Comparison of ENCODE assay signal across 16 cellular contexts in the genomic region with DNA sequence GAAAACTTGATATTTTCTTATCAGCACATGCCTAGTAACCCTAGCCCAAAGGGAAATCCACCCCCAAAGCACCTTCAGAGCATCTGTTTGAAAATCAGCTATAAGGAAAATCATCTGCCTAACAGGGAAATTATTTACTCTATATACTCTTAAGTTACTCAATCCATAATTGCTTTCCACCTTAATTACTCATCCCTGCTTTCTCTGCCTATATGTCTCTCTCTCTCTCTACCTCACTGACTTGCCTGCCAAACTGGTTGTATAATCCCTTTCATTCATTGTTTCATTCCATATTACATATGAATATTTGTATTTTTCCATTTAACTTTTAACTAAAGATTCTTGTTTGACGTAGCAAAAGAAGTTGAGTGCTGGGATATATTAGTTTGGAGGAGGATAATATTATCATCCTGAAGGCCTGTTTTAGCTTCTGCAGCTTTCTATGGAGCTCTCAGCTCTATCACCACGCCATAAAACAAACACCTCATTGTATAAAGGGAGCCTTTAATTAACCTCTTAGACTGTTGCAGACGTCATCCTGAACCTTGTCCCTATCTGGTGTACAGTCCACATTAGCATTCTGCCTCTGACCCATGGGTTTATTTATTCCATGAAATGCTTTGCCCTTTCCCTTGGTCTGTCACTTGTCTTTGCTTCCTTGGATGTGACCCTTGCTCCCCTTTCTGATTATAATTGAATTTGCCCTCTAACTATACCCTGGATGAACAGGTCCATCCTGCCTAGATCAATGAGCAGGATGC.
DNase-seq lines count a peak whose midpoint lies in the region; ATAC-seq and TF ChIP-seq lines count a peak whose summit lies in the region.
"Had no signal": no experiment of that assay in that cellular context is flagged by ENCODE, and none has a peak within 500 bp of the region (broad histone marks: within the 10 kb centered on the region; RNA-seq: fewer than 3 reads in every experiment).

No MANE protein-coding gene starts in this region.

- no peaks in the 10 kb centered on the region for H3K79me2 ChIP-seq in hepatocyte

- no peaks in the 10 kb centered on the region for H3K36me3 Mint-ChIP-seq in progenitor cell of endocrine pancreas (ENCODE audit: insufficient read depth)

- H3K27me3 Mint-ChIP-seq in progenitor cell of endocrine pancreas, result peaks cover 15% of the 10 kb centered on the region

- WGBS in hepatocyte (ENCODE audit: low lambda C conversion rate, missing lambda C conversion rate), result 57% methylated on average over 3 of the region's 3 CpGs

- no peaks in the 10 kb centered on the region for H3K9me3 Mint-ChIP-seq in progenitor cell of endocrine pancreas (ENCODE audit: low read depth)

- H3K9me3 ChIP-seq in Peyer's patch, result no peaks in the 10 kb centered on the region
- no peaks in the 10 kb centered on the region for H3K9me3 ChIP-seq in hepatocyte (ENCODE audit: low read depth)
- H3K9me3 ChIP-seq in neutrophil, result no peaks in the 10 kb centered on the region
- H3K9me3 ChIP-seq: SJSA1 had no signal

- peak; percentile 19 for DNase-seq in NCI-H510A treated with DMSO at 0.1 percent for 48 hours (lab: John Stamatoyannopoulos, UW)
- no peak for DNase-seq in NCI-H510A (lab: John Stamatoyannopoulos, UW)
- peak in 1 of 3 donors; percentile 64 for DNase-seq in Peyer's patch
- peak; percentile 32 for DNase-seq in hepatocyte (ENCODE audit: low spot score)
- DNase-seq in activated CD4-positive, alpha-beta T cell treated with anti-CD3 and anti-CD28 coated beads, Interleukin-2, amount 50 U/mL, for 48 hours, result no peak
- DNase-seq in progenitor cell of endocrine pancreas (ENCODE audit: low spot score, unreplicated experiment), result no peak
- DNase-seq: C1 segment of cervical spinal cord, Karpas-422, MM.1S, NCI-H2081 treated with DMSO at 0.1 percent for 48 hours, NCI-H524 treated with DMSO at 0.1 percent for 48 hours, PC-9, SW 1271 had no signal

- H3K4me3 Mint-ChIP-seq in progenitor cell of endocrine pancreas (ENCODE audit: low read depth), result no peak overlapping the region

- H3K4me1 ChIP-seq in Peyer's patch (no peaks in the 10 kb centered on the region), hepatocyte (ENCODE audit: insufficient read depth) (no peaks in the 10 kb centered on the region), neutrophil (ENCODE audit: control insufficient read depth in 1 of 2, insufficient read depth in 1 of 2, low read depth in 1 of 2, low read length in 1 of 2) (peaks cover 78 to 80% of the 10 kb centered on the region in 2 experiments)
- H3K4me1 ChIP-seq: SJSA1 had no signal

- no peak overlapping the region for H3K27ac Mint-ChIP-seq in progenitor cell of endocrine pancreas

- H3K9me2 ChIP-seq in hepatocyte (replicated peaks; ENCODE audit: insufficient read depth), result no peaks in the 10 kb centered on the region

- no peaks in the 10 kb centered on the region for H3K36me3 ChIP-seq in Peyer's patch
- H3K36me3 ChIP-seq in hepatocyte (replicated peaks; ENCODE audit: insufficient read depth, low read depth), result no peaks in the 10 kb centered on the region
- H3K36me3 ChIP-seq in neutrophil, result no peaks in the 10 kb centered on the region
- H3K36me3 ChIP-seq: SJSA1 had no signal

- no peaks in the 10 kb centered on the region for H3K4me1 Mint-ChIP-seq in progenitor cell of endocrine pancreas (ENCODE audit: low read depth)

- peak overlapping the region in 3 of 4 donors; percentile 12 to 81 (median 54) for H3K27ac ChIP-seq in Peyer's patch
- peak overlapping the region; percentile 26 for H3K27ac ChIP-seq in hepatocyte
- H3K27ac ChIP-seq in neutrophil, result peak overlapping the region; percentile 64
- H3K27ac ChIP-seq: PC-9, SJSA1 had no signal

- H2AFZ ChIP-seq in hepatocyte, result no peak overlapping the region
- H2AFZ ChIP-seq: PC-9 had no signal

- TF ChIP-seq CTCF in Peyer's patch (IDR thresholded peaks at IDR 0.05) (no peak), hepatocyte (IDR thresholded peaks at IDR 0.05; ENCODE audit: poor library complexity) (no peak), neutrophil (IDR thresholded peaks at IDR 0.05) (no peak), progenitor cell of endocrine pancreas (IDR thresholded peaks at IDR 0.05; ENCODE audit: unreplicated experiment) (no peak)

- no peak overlapping the region for H3K4me3 ChIP-seq in Peyer's patch
- no peak overlapping the region for H3K4me3 ChIP-seq in hepatocyte
- H3K4me3 ChIP-seq in neutrophil (ENCODE audit: low read depth in 1 of 2, low read length in 1 of 2), result no peak overlapping the region
- H3K4me3 ChIP-seq: PC-9, SJSA1 had no signal

- no peak overlapping the region for H3K4me2 ChIP-seq in hepatocyte
- H3K4me2 ChIP-seq: PC-9 had no signal

- H4K20me1 ChIP-seq in hepatocyte (ENCODE audit: insufficient read depth, poor library complexity, severe bottlenecking), result no peaks in the 10 kb centered on the region

- H3K27me3 ChIP-seq in Peyer's patch (no peaks in the 10 kb centered on the region), hepatocyte (no peaks in the 10 kb centered on the region), neutrophil (no peaks in the 10 kb centered on the region)
- H3K27me3 ChIP-seq: SJSA1 had no signal

- TF ChIP-seq POLR2A in Peyer's patch (IDR thresholded peaks at IDR 0.05), result no peak

- no peak for ATAC-seq in HG03442 (IDR thresholded peaks at IDR 0.05; ENCODE audit: unreplicated experiment)

Comparison
In these comparisons a context has a peak if more than half of its experiments do, and no peak if none do; other contexts are left out.
1. DNase-seq: peak in NCI-H510A treated with DMSO at 0.1 percent for 48 hours (single experiment) and hepatocyte (single experiment); none in NCI-H510A (single experiment), activated CD4-positive, alpha-beta T cell treated with anti-CD3 and anti-CD28 coated beads, Interleukin-2, amount 50 U/mL, for 48 hours (0 of 2) and progenitor cell of endocrine pancreas (single experiment).
2. Peak in every context shown above with its lines, with median percentiles within 50 percentile points of each other: H3K27ac ChIP-seq.